In the genomic region with DNA sequence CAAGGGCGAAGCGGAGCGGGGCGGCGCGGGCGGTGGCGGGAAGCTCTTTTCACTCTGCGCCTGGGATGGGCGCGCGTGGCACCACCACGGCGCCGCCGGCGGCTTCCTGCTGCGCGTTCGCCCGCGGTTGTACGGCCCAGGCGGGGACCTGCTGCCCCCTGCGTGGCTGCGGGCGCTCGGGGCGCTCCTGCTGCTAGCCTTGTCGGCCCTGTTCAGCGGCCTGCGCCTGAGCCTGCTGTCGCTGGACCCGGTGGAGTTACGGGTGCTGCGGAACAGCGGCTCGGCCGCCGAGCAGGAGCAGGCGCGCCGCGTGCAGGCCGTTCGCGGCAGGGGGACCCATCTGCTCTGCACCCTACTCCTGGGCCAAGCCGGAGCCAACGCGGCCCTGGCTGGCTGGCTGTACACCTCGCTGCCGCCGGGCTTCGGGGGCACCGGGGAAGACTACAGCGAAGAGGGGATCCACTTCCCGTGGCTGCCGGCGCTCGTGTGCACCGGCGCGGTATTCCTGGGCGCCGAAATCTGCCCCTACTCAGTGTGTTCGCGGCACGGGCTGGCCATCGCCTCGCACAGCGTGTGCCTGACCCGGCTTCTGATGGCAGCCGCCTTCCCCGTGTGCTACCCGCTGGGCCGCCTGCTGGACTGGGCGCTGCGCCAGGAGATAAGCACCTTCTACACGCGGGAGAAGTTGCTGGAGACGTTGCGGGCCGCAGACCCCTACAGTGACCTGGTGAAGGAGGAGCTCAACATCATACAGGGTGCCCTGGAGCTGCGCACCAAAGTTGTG, we compare ENCODE assay signal across 8 cellular contexts. TPM values are rescaled to one million over a fixed set of nuclear protein-coding genes. Genes with fewer than 3 reads are reported as not detected.
DNase-seq lines count a peak whose midpoint lies in the region; ATAC-seq and TF ChIP-seq lines count a peak whose summit lies in the region.

No MANE protein-coding gene starts in this region.

- no peak overlapping the region for H4K8ac ChIP-seq in IMR-90 (ENCODE audit: low read depth in 2 of 2, low read length in 2 of 2)

- no peak overlapping the region for H4K5ac ChIP-seq in IMR-90 (ENCODE audit: low read depth, low read length)

- H3K4me1 ChIP-seq in IMR-90 (ENCODE audit: control insufficient read depth, insufficient read depth, low read length) (peaks cover 2% of the 10 kb centered on the region; the same call in 1 of the 2 replicates), mammary epithelial cell (ENCODE audit: insufficient read depth, low read length) (peaks cover 16% of the 10 kb centered on the region), subcutaneous abdominal adipose tissue (ENCODE audit: control insufficient read depth in 5 of 5, insufficient read depth in 5 of 5, low read length in 5 of 5) (peaks cover 0 to 18% (median 17%) of the 10 kb centered on the region in 5 donors)

- no TSS peak for BruUV-seq in IMR-90 (replicated peaks; lab: Mats Ljungman, UMichigan)
- no TSS peak for BruUV-seq in mammary epithelial cell (replicated peaks; lab: Mats Ljungman, UMichigan)

- WGBS in IMR-90 (ENCODE audit: extremely low coverage in 2 of 2, insufficient read length in 1 of 2), 2 experiments: 1% methylated on average over 45 of the region's 84 CpGs; no CpG with 5 or more reads in 1 of the 2 experiments
- WGBS in mammary epithelial cell (ENCODE audit: low coverage, missing lambda C conversion rate): 45% methylated on average over 5 of the region's 84 CpGs

- H2BK20ac ChIP-seq in IMR-90 (ENCODE audit: low read depth, low read length): no peak overlapping the region

- POLR2A ChIA-PET in BJ (lab: Charles Lee) (no interaction called here), IMR-90 (lab: Charles Lee; ENCODE audit: unreplicated experiment) (no interaction called here)

- no peak overlapping the region for H2AK5ac ChIP-seq in IMR-90 (ENCODE audit: low read depth, low read length)

- no peak overlapping the region for H3K9ac ChIP-seq in IMR-90 (ENCODE audit: low read depth, low read length)
- no peak overlapping the region for H3K9ac ChIP-seq in mammary epithelial cell (ENCODE audit: insufficient read depth, low read length)
- peak overlapping the region in 1 of 5 donors; percentile 35 for H3K9ac ChIP-seq in subcutaneous abdominal adipose tissue (ENCODE audit: low read length in 5 of 5)

- peak overlapping the region; percentile 86 for H2AFZ ChIP-seq in IMR-90 (replicated peaks; ENCODE audit: low read length, poor library complexity)
- peak overlapping the region; percentile 80 for H2AFZ ChIP-seq in mammary epithelial cell (ENCODE audit: low read depth, low read length)

- H3K27me3 ChIP-seq in BJ (ENCODE audit: control insufficient read depth, insufficient read depth, low read length) (no peaks in the 10 kb centered on the region), IMR-90 (ENCODE audit: control insufficient read depth, insufficient read depth, low read length) (peaks cover 22% of the 10 kb centered on the region), mammary epithelial cell (ENCODE audit: insufficient read depth, low read length) (peaks cover 7% of the 10 kb centered on the region), subcutaneous abdominal adipose tissue (ENCODE audit: control insufficient read depth in 5 of 5, insufficient read depth in 4 of 5, low read length in 5 of 5) (peaks cover 17 to 31% (median 24%) of the 10 kb centered on the region in 5 donors)

- TF ChIP-seq CTCF in BJ (IDR thresholded peaks at IDR 0.05; ENCODE audit: insufficient read depth, low read depth, low read length): no peak
- TF ChIP-seq CTCF in IMR-90 (conservative IDR thresholded peaks at IDR 0.05; ENCODE audit: low read depth, low read length): no peak
- TF ChIP-seq CTCF in mammary epithelial cell (conservative IDR thresholded peaks at IDR 0.05 in 1 of 2, IDR thresholded peaks at IDR 0.05 in 1 of 2; ENCODE audit: extremely low read depth in 1 of 2, insufficient read depth in 1 of 2, low read depth in 1 of 2, low read length in 2 of 2): no peak

- no peaks in the 10 kb centered on the region for H3K79me1 ChIP-seq in IMR-90 (ENCODE audit: low read depth in 1 of 2, low read length in 2 of 2)

- peak overlapping the region; percentile 57 for H3K4me3 ChIP-seq in BJ (ENCODE audit: low read depth, low read length)
- peak overlapping the region; percentile 23 for H3K4me3 ChIP-seq in IMR-90 (ENCODE audit: insufficient read depth, low read depth, low read length)
- H3K4me3 ChIP-seq in mammary epithelial cell (replicated peaks in 1 of 3; ENCODE audit: insufficient read depth in 1 of 3, low read depth in 2 of 3, low read length in 3 of 3): peak overlapping the region; percentile 44 to 57 (median 47)
- H3K4me3 ChIP-seq in subcutaneous abdominal adipose tissue (ENCODE audit: low read depth in 1 of 5, low read length in 5 of 5): peak overlapping the region in 4 of 5 donors; percentile 57 to 68 (median 60)

- DNase-seq in BJ (ENCODE audit: low read depth) (no peak), IMR-90 (peak; percentile 4), mammary epithelial cell (peak; percentile 17), left kidney (ENCODE audit: low read depth, low spot score) (peak; percentile 65), COR-L47 (lab: John Stamatoyannopoulos, UW) (no peak)

- no peak overlapping the region for H3K23ac ChIP-seq in IMR-90 (ENCODE audit: low read depth, low read length)

- H3K18ac ChIP-seq in IMR-90 (ENCODE audit: low read depth, low read length): no peak overlapping the region

- peak; percentile 9 for ATAC-seq in GM19463 (IDR thresholded peaks at IDR 0.05; ENCODE audit: unreplicated experiment)
- ATAC-seq in IMR-90 (ENCODE audit: low read depth): peak; percentile 67
- ATAC-seq in GM18873 (IDR thresholded peaks at IDR 0.05; ENCODE audit: low FRiP score, unreplicated experiment): no peak

- H3K36me3 ChIP-seq in BJ (ENCODE audit: control insufficient read depth, insufficient read depth, low read length) (no peaks in the 10 kb centered on the region), IMR-90 (ENCODE audit: control insufficient read depth, insufficient read depth, low read length) (no peaks in the 10 kb centered on the region), mammary epithelial cell (ENCODE audit: insufficient read depth, low read length) (no peaks in the 10 kb centered on the region), subcutaneous abdominal adipose tissue (ENCODE audit: control insufficient read depth in 5 of 5, insufficient read depth in 5 of 5, low read length in 5 of 5) (no peaks in the 10 kb centered on the region)

- H3K27ac ChIP-seq in IMR-90 (ENCODE audit: insufficient read depth, low read length): no peak overlapping the region
- no peak overlapping the region for H3K27ac ChIP-seq in mammary epithelial cell (ENCODE audit: insufficient read depth, low read depth, low read length)
- H3K27ac ChIP-seq in subcutaneous abdominal adipose tissue (ENCODE audit: low read depth, low read length): no peak overlapping the region

- H2AK9ac ChIP-seq in IMR-90 (replicated peaks; ENCODE audit: low read depth, low read length, poor library complexity): no peak overlapping the region

- H3K4ac ChIP-seq in IMR-90 (ENCODE audit: low read depth, low read length): no peak overlapping the region

- TF ChIP-seq RAD21 in IMR-90 (IDR thresholded peaks at IDR 0.05; ENCODE audit: low read length): no peak

- no peak overlapping the region for H3K56ac ChIP-seq in IMR-90 (ENCODE audit: extremely low read depth, insufficient read depth, low read length)

- no peak overlapping the region for H2BK15ac ChIP-seq in IMR-90 (ENCODE audit: low read depth, low read length)

- H2BK120ac ChIP-seq in IMR-90 (ENCODE audit: low read depth, low read length): no peak overlapping the region

- H3K9me1 ChIP-seq in IMR-90 (ENCODE audit: insufficient read depth, low read length): no peaks in the 10 kb centered on the region

- H3K14ac ChIP-seq in IMR-90 (replicated peaks; ENCODE audit: low read depth, low read length): no peak overlapping the region

- H4K91ac ChIP-seq in IMR-90 (ENCODE audit: insufficient read depth, low read depth, low read length): no peak overlapping the region

- H3K9me3 ChIP-seq in IMR-90 (ENCODE audit: control insufficient read depth, insufficient read depth, low read length): no peaks in the 10 kb centered on the region
- H3K9me3 ChIP-seq in mammary epithelial cell (replicated peaks; ENCODE audit: insufficient read depth, low read length): no peaks in the 10 kb centered on the region
- no peaks in the 10 kb centered on the region for H3K9me3 ChIP-seq in subcutaneous abdominal adipose tissue (ENCODE audit: control insufficient read depth in 5 of 5, low read length in 5 of 5)

- dilution Hi-C loops in IMR-90 (cut with HindIII; ENCODE audit: low sequenced_read_pairs, unreplicated experiment): no loop called here
- dilution Hi-C loops in mammary epithelial cell (cut with HindIII; ENCODE audit: low sequenced_read_pairs): no loop called here

- no peaks in the 10 kb centered on the region for H3K79me2 ChIP-seq in mammary epithelial cell (ENCODE audit: insufficient read depth, low read length)

- intact Hi-C loops in IMR-90 (cut with micrococcal nuclease) (no loop called here), mammary epithelial cell (cut with micrococcal nuclease) (no loop called here)

- TF ChIP-seq POLR2A in IMR-90 (IDR thresholded peaks at IDR 0.05; ENCODE audit: low read depth, low read length): no peak

- in situ Hi-C loops in IMR-90 (cut with MboI; ENCODE audit: low sequenced_read_pairs) (no loop called here), mammary epithelial cell (cut with MboI; ENCODE audit: low sequenced_read_pairs in 2 of 2) (no loop called here)

- no peak overlapping the region for H2BK5ac ChIP-seq in IMR-90 (ENCODE audit: low read depth, low read length, poor library complexity, severe bottlenecking)

- H4K20me1 ChIP-seq in IMR-90 (ENCODE audit: insufficient read depth, low read length) (no peaks in the 10 kb centered on the region), mammary epithelial cell (ENCODE audit: insufficient read depth, low read length) (no peaks in the 10 kb centered on the region)

- H3K4me2 ChIP-seq in IMR-90 (ENCODE audit: low read depth, low read length) (peak overlapping the region; percentile 67), mammary epithelial cell (ENCODE audit: insufficient read depth, low read depth, low read length) (peak overlapping the region; percentile 96)

- CTCF ChIA-PET in BJ (lab: Yijun Ruan, JAX): interaction anchor here (1.4 to 1.5 kb wide), 2 partner anchors 9 to 40 kb away, joined by 3 to 4 read pairs; no protein-coding TSS in a partner anchor
- CTCF ChIA-PET in IMR-90 (lab: Yijun Ruan, JAX): no interaction called here
- CTCF ChIA-PET in mammary epithelial cell (lab: Charles Lee; ENCODE audit: low non-redundant PET): interaction anchor here (0.5 kb wide), 1 partner anchor 998 kb away, joined by 3 read pairs; no protein-coding TSS in a partner anchor

RNA-seq across cellular contexts. Expression of a gene that starts 0.9 kb away (rescaled TPM):
- polyA plus RNA-seq in BJ (2011; rRNA removed) (1.1 and 1.3 TPM in 2 replicates), IMR-90 (2012; rRNA removed) (0.32 and 0.39 TPM in 2 replicates), mammary epithelial cell (0.54 TPM)
- 1.6 and 1.7 TPM in 2 replicates for polyA minus RNA-seq in BJ (2011; rRNA and poly(A)+ RNA removed)
- total RNA-seq in IMR-90 (2012; rRNA removed) (0.18 and 0.28 TPM in 2 replicates), mammary epithelial cell (1 to 10 TPM in 1 of 2 donors, under 1 TPM in 1; 0.52 to 2.0 TPM)
- 0.09 and 0.22 TPM in 2 replicates for polyA plus RNA-seq in IMR-90 (2012; cell fraction: cytosol; rRNA removed)
- polyA plus RNA-seq in IMR-90 (2012; cell fraction: nucleus; rRNA removed; ENCODE audit: low replicate concordance): 0.25 and 0.44 TPM in 2 replicates
- polyA minus RNA-seq in mammary epithelial cell: not detected

Comparison
In these comparisons a context has a peak if more than half of its experiments do, and no peak if none do; other contexts are left out.
1. DNase-seq: peak in IMR-90 (single experiment), mammary epithelial cell (single experiment) and left kidney (single experiment); none in BJ (single experiment) and COR-L47 (single experiment).
2. Peak in every context shown above with its lines, with median percentiles within 50 percentile points of each other: H3K4me3 ChIP-seq.